ENCODE assay signal across 28 cellular contexts in genomic region chr6:94464018-94464510, GRCh38.
"Had no signal": no experiment of that assay in that cellular context is flagged by ENCODE, and none has a peak within 500 bp of the region (broad histone marks: within the 10 kb centered on the region; RNA-seq: fewer than 3 reads in every experiment).

No MANE protein-coding gene starts in this region.

- H3K4me1 Mint-ChIP-seq: immature natural killer cell; memory B cell; natural killer cell; stimulated activated naive B cell treated with anti-CD40 and anti-IgM and Interleukin-4, amounts not matched to agents 10 μg/mL and 1 μg/mL and 100 μg/mL, for 72 hours had no signal

- DNase-seq: dorsolateral prefrontal cortex; effector CD4-positive, alpha-beta T cell; foreskin keratinocyte; heart left ventricle; immature natural killer cell; islet precursor cell; natural killer cell; occipital lobe; ovary; psoas muscle; retina; right lobe of liver; small intestine; stimulated activated CD4-positive, alpha-beta T cell treated with anti-CD3 and anti-CD28 coated beads, Interleukin-15, amount 100 ng/mL, for 24 hours; stimulated activated CD4-positive, alpha-beta T cell treated with anti-CD3 and anti-CD28 coated beads, Interleukin-2, amount 100 ng/mL, for 48 hours; stimulated activated naive B cell treated with anti-CD40 and anti-IgM and Interleukin-4, amounts not matched to agents 10 μg/mL and 1 μg/mL and 100 μg/mL, for 72 hours; upper lobe of left lung had no signal

- H3K27ac ChIP-seq: dorsolateral prefrontal cortex, esophagus muscularis mucosa, foreskin keratinocyte, gastroesophageal sphincter, heart left ventricle, hepatocyte, ovary, psoas muscle, right lobe of liver, thoracic aorta, tibial nerve, upper lobe of left lung had no signal

- H3K4me1 ChIP-seq: esophagus muscularis mucosa, foreskin keratinocyte, gastroesophageal sphincter, heart left ventricle, psoas muscle, right lobe of liver, tibial nerve, upper lobe of left lung had no signal

- H3K4me3 Mint-ChIP-seq: immature natural killer cell; memory B cell; natural killer cell; stimulated activated naive B cell treated with anti-CD40 and anti-IgM and Interleukin-4, amounts not matched to agents 10 μg/mL and 1 μg/mL and 100 μg/mL, for 72 hours; stimulated activated naive CD8-positive, alpha-beta T cell treated with anti-CD3 and anti-CD28 coated beads, Interleukin-15, Interleukin-2, amounts not matched to agents 100 ng/mL and 50 ng/mL, for 24 hours had no signal

- H3K27ac Mint-ChIP-seq: immature natural killer cell; memory B cell; natural killer cell; stimulated activated naive B cell treated with anti-CD40 and anti-IgM and Interleukin-4, amounts not matched to agents 10 μg/mL and 1 μg/mL and 100 μg/mL, for 72 hours; stimulated activated naive CD8-positive, alpha-beta T cell treated with anti-CD3 and anti-CD28 coated beads, Interleukin-15, Interleukin-2, amounts not matched to agents 100 ng/mL and 50 ng/mL, for 24 hours had no signal

- H3K27me3 ChIP-seq: dorsolateral prefrontal cortex, esophagus muscularis mucosa, foreskin keratinocyte, gastroesophageal sphincter, heart left ventricle, hepatocyte, right lobe of liver, tibial nerve, upper lobe of left lung had no signal

- H3K4me3 ChIP-seq: dorsolateral prefrontal cortex, esophagus muscularis mucosa, gastroesophageal sphincter, heart left ventricle, hepatocyte, lung, ovary, psoas muscle, right lobe of liver, thoracic aorta, tibial nerve, upper lobe of left lung had no signal

- H3K36me3 ChIP-seq: esophagus muscularis mucosa, gastroesophageal sphincter, heart left ventricle, ovary, right lobe of liver, thoracic aorta, tibial nerve, upper lobe of left lung had no signal

- H3K9me3 ChIP-seq: esophagus muscularis mucosa, gastroesophageal sphincter, ovary, psoas muscle, right lobe of liver, thoracic aorta, upper lobe of left lung had no signal

- ATAC-seq: foreskin keratinocyte; gastroesophageal sphincter; heart left ventricle; left lobe of liver; natural killer cell; psoas muscle; right lobe of liver; stimulated activated naive B cell treated with anti-CD40 and anti-IgM and Interleukin-4, amounts not matched to agents 10 μg/mL and 1 μg/mL and 100 μg/mL, for 72 hours had no signal

- H3K36me3 Mint-ChIP-seq: immature natural killer cell; memory B cell; natural killer cell; stimulated activated naive B cell treated with anti-CD40 and anti-IgM and Interleukin-4, amounts not matched to agents 10 μg/mL and 1 μg/mL and 100 μg/mL, for 72 hours had no signal

- FAIRE-seq: colon, small intestine, urothelium cell line had no signal

- H2AFZ ChIP-seq: hepatocyte had no signal

- H3K27me3 Mint-ChIP-seq: memory B cell; stimulated activated naive B cell treated with anti-CD40 and anti-IgM and Interleukin-4, amounts not matched to agents 10 μg/mL and 1 μg/mL and 100 μg/mL, for 72 hours; stimulated activated naive CD8-positive, alpha-beta T cell treated with anti-CD3 and anti-CD28 coated beads, Interleukin-15, Interleukin-2, amounts not matched to agents 100 ng/mL and 50 ng/mL, for 24 hours had no signal

- H3K79me2 ChIP-seq: hepatocyte had no signal

- H3K4me2 ChIP-seq: hepatocyte had no signal
